In the genomic region with DNA sequence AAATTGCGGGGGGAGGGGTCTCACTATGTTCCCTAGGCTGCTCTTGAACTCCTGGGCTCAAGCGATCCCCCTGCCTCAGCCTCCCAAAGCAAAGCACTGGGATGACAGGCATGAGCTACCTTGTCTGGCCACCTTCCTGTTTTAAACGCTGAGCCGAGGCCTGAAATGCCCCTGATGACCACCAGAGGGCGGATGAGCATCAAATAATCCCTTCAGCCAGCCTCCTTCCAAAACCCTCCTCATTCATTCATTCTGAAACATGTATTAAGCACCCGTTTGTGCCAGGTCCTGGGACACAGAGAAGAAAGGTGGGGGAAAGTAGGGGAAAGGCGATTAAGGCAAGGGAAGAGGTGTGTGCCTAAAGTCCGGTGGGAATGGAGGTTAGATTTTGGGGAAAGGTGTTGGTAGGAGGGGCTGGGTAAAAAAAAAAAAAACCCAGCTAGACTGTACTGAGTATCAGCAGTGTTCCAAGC, we compare ENCODE assay signal across 8 cellular contexts. TPM values are rescaled to one million over a fixed set of nuclear protein-coding genes. Genes with fewer than 3 reads are reported as not detected.
DNase-seq lines count a peak whose midpoint lies in the region; ATAC-seq and TF ChIP-seq lines count a peak whose summit lies in the region.

No MANE protein-coding gene starts in this region.

- H3K36me3 ChIP-seq in BJ (ENCODE audit: control insufficient read depth, insufficient read depth, low read length) = no peaks in the 10 kb centered on the region
- H3K36me3 ChIP-seq in HCT116 (ENCODE audit: control insufficient read depth in 1 of 2, insufficient read depth in 2 of 2, low read length in 2 of 2) = no peaks in the 10 kb centered on the region
- no peaks in the 10 kb centered on the region for H3K36me3 ChIP-seq in left lung

- no peaks in the 10 kb centered on the region for H4K20me1 ChIP-seq in HCT116 (ENCODE audit: insufficient read depth)

- POLR2A ChIA-PET in BJ (lab: Charles Lee) = interaction anchor here (0.8 to 1.0 kb wide), 2 partner anchors 34 to 36 kb away, joined by 4 to 15 read pairs; no protein-coding TSS in a partner anchor
- POLR2A ChIA-PET in HCT116 (lab: Charles Lee) = interaction anchor here (1.0 to 2.8 kb wide), 6 partner anchors 11 to 37 kb away, joined by 3 to 22 read pairs (median 7); partner anchors contain the start of gene PTMA

- no peak for ATAC-seq in HCT116
- peak; percentile 14 for ATAC-seq in left lung
- no peak for ATAC-seq in HG02852 (IDR thresholded peaks at IDR 0.05; ENCODE audit: unreplicated experiment)

- H3K27ac ChIP-seq in HCT116 (ENCODE audit: low read depth, low read length) (peak overlapping the region; percentile 45), left lung (no peak overlapping the region)

- DNase-seq in BJ (ENCODE audit: low read depth) (no peak), HCT116 (ENCODE audit: low read depth, low spot score) (peak; percentile 73), NCI-H510A treated with DMSO at 0.1 percent for 48 hours (lab: John Stamatoyannopoulos, UW) (peak; percentile 96), cerebellar cortex (ENCODE audit: low spot score) (peak; percentile 93), left lung (peak; percentile 77 to 87)
- peak; percentile 77 for DNase-seq in activated CD4-positive, alpha-beta T cell treated with anti-CD3 and anti-CD28 coated beads for 1 hour
- DNase-seq in stimulated activated CD4-positive, alpha-beta T cell treated with anti-CD3 and anti-CD28 coated beads, TNF-alpha, amount 100 ng/mL, for 24 hours (ENCODE audit: low read depth in 3 of 3) = peak; percentile 66 to 82 (median 79)

- H3K9me2 ChIP-seq in HCT116 (ENCODE audit: insufficient read depth) = no peaks in the 10 kb centered on the region

- no peak for TF ChIP-seq POLR2A in HCT116 (IDR thresholded peaks at IDR 0.05; ENCODE audit: borderline replicate concordance, extremely low read depth, insufficient read depth, insufficient read length)

- H3K4me3 ChIP-seq in BJ (ENCODE audit: low read depth, low read length) (no peak overlapping the region), HCT116 (replicated peaks in 1 of 2; ENCODE audit: low read depth in 1 of 2, low read length in 2 of 2) (no peak overlapping the region), left lung (no peak overlapping the region)

- TF ChIP-seq CTCF in BJ (IDR thresholded peaks at IDR 0.05; ENCODE audit: insufficient read depth, low read depth, low read length) (peak; percentile 92), HCT116 (IDR thresholded peaks at IDR 0.05 in 2 of 3, conservative IDR thresholded peaks at IDR 0.05 in 1 of 3; ENCODE audit: borderline replicate concordance in 1 of 3, insufficient read depth in 1 of 3, low read depth in 2 of 3, low read length in 2 of 3) (peak in 2 of 3 experiments; percentile 91 to 95; a peak in 4 of 6 replicates), left lung (IDR thresholded peaks at IDR 0.05) (peak; percentile 83 to 92)

- intact Hi-C loops in HCT116 (cut with micrococcal nuclease) = loop anchor here (1.0 to 5.0 kb wide), 2 partner anchors 38 to 110 kb away; partner anchors contain the start of gene COPS7B
- intact Hi-C loops in left lung (cut with DNase I) = loop anchor here in 1 of 2 donors (5.0 kb wide), 2 partner anchors 35 to 65 kb away; no protein-coding TSS in a partner anchor

- no peaks in the 10 kb centered on the region for H3K9me3 ChIP-seq in HCT116 (ENCODE audit: control insufficient read depth in 1 of 2, insufficient read depth in 1 of 2, low read depth in 1 of 2, low read length in 2 of 2)
- H3K9me3 ChIP-seq in left lung = no peaks in the 10 kb centered on the region

- H3K4me1 ChIP-seq in HCT116 (ENCODE audit: control insufficient read depth in 1 of 2, insufficient read depth in 2 of 2, low read length in 2 of 2) (peaks cover 42 to 83% of the 10 kb centered on the region in 2 experiments), left lung (peaks cover 19 to 44% of the 10 kb centered on the region in 2 donors)

- TF ChIP-seq RAD21 in HCT116 (IDR thresholded peaks at IDR 0.05; ENCODE audit: low read depth) = no peak

- BruUV-seq in HCT116 (replicated peaks; lab: Mats Ljungman, UMichigan) = no TSS peak

- H3K9ac ChIP-seq in HCT116 (ENCODE audit: low read length) = peak overlapping the region; percentile 45; the same call in 1 of the 2 replicates

- no peak overlapping the region for H2AFZ ChIP-seq in HCT116 (ENCODE audit: low read depth, low read length, poor library complexity, severe bottlenecking)

- no peaks in the 10 kb centered on the region for H3K27me3 ChIP-seq in BJ (ENCODE audit: control insufficient read depth, insufficient read depth, low read length)
- H3K27me3 ChIP-seq in HCT116 (ENCODE audit: insufficient read depth, low read length) = no peaks in the 10 kb centered on the region
- H3K27me3 ChIP-seq in left lung = peaks cover 0 to 6% of the 10 kb centered on the region in 2 donors

- RAD21 ChIA-PET in HCT116 (lab: Charles Lee; ENCODE audit: low non-redundant PET in 1 of 2, low total read pairs in 2 of 2, uncharacterized antibody in 2 of 2, unreplicated experiment in 2 of 2) = interaction anchor here (0.6 to 1.9 kb wide), 7 partner anchors 11 to 66 kb away, joined by 3 to 31 read pairs (median 3); no protein-coding TSS in a partner anchor

- peak overlapping the region; percentile 45 for H3K4me2 ChIP-seq in HCT116 (ENCODE audit: low read length)

- CTCF ChIA-PET in BJ (lab: Yijun Ruan, JAX) = interaction anchor here (0.6 to 25.3 kb wide), 23 partner anchors 11 to 125 kb away, joined by 3 to 719 read pairs (median 5); partner anchors contain the start of genes COPS7B and PTMA
- CTCF ChIA-PET in HCT116 (lab: Charles Lee) = interaction anchor here (0.6 to 7.8 kb wide), 17 partner anchors 8 to 223 kb away, joined by 3 to 185 read pairs (median 5); partner anchors contain the start of gene PTMA

- peaks cover 5% of the 10 kb centered on the region; the same call in 1 of the 2 replicates for H3K79me2 ChIP-seq in HCT116 (ENCODE audit: insufficient read depth, low read length)

TF ChIP-seq in HCT116, 20 proteins besides CTCF, POLR2A, EP300 and RAD21:
- TF ChIP-seq YY1 (IDR thresholded peaks at IDR 0.05; ENCODE audit: extremely low read depth, insufficient replicate concordance, low read depth, low read length) (peak; percentile 22), CBX3 (IDR thresholded peaks at IDR 0.05; ENCODE audit: low read depth) (no peak), JUND (IDR thresholded peaks at IDR 0.05) (no peak), ELF1 (IDR thresholded peaks at IDR 0.05; ENCODE audit: borderline replicate concordance, low read depth) (no peak)
TF ChIP-seq in HCT116: peak in this region for 1.

RNA-seq across cellular contexts. Expression of gene PTMA, which starts 30.7 kb away (rescaled TPM):
- polyA plus RNA-seq in BJ (2011; rRNA removed) = 363 and 447 TPM in 2 replicates
- 91.3 and 93.2 TPM in 2 replicates for polyA minus RNA-seq in BJ (2011; rRNA and poly(A)+ RNA removed)
- total RNA-seq in HCT116 (2021; ENCODE audit: unreplicated experiment) = 2,752 TPM
- polyA plus RNA-seq in HCT116 (2012) = 2,841 and 3,306 TPM in 2 replicates
- 100 to 1,000 TPM; 677 to 980 TPM for total RNA-seq in left lung
